Comparison of ENCODE assay signal across 8 cellular contexts in genomic region chr16:18759598-18760520, GRCh38. TPM values are rescaled to one million over a fixed set of nuclear protein-coding genes. Genes with fewer than 3 reads are reported as not detected.
DNase-seq lines count a peak whose midpoint lies in the region; ATAC-seq and TF ChIP-seq lines count a peak whose summit lies in the region.
"Not testable (repeated sequence)": the region's sequence is repeated elsewhere in the genome, so short reads cannot be mapped to it uniquely, and the experiment has no call there.

No MANE protein-coding gene starts in this region.

- H3K9ac ChIP-seq in NT2/D1 (ENCODE audit: insufficient read length, low read depth) = peak overlapping the region; percentile 42

- not testable (repeated sequence) for H3K4me3 Mint-ChIP-seq in CD4-positive, alpha-beta T cell

- H3K9me3 ChIP-seq in CD4-positive, alpha-beta T cell (ENCODE audit: control insufficient read depth, low read length); NT2/D1 (ENCODE audit: insufficient read depth, low read length); left lung: not testable (repeated sequence)

- not testable (repeated sequence) for H3K36me3 ChIP-seq in NT2/D1 (ENCODE audit: insufficient read depth, insufficient read length, low read length); left lung

- POLR2A ChIA-PET in CD4-positive, alpha-beta T cell (lab: Charles Lee) = not testable (repeated sequence)

- CTCF ChIA-PET in CD4-positive, alpha-beta T cell (lab: Charles Lee) = interaction anchor here (0.6 kb wide), 1 partner anchor 838 kb away, joined by 3 read pairs; no protein-coding TSS in a partner anchor

- H3K27ac ChIP-seq in CD4-positive, alpha-beta T cell (ENCODE audit: low read depth, low read length); left lung: not testable (repeated sequence)

- TF ChIP-seq CTCF in CD4-positive, alpha-beta T cell (IDR thresholded peaks at IDR 0.05) = peak; percentile 65
- peak; percentile 55 to 75 for TF ChIP-seq CTCF in left lung (IDR thresholded peaks at IDR 0.05)

- not testable (repeated sequence) for H3K4me3 ChIP-seq in NT2/D1 (ENCODE audit: insufficient read length, low read depth); left lung

- H3K36me3 Mint-ChIP-seq in CD4-positive, alpha-beta T cell (ENCODE audit: low read depth) = not testable (repeated sequence)

- H3K27me3 ChIP-seq in CD4-positive, alpha-beta T cell (ENCODE audit: control insufficient read depth, insufficient read depth, low read length); NT2/D1 (ENCODE audit: insufficient read depth, insufficient read length); left lung: not testable (repeated sequence)

- H3K27ac Mint-ChIP-seq in CD4-positive, alpha-beta T cell = not testable (repeated sequence)

- H3K4me1 ChIP-seq in NT2/D1 (ENCODE audit: insufficient read depth, insufficient read length); left lung: not testable (repeated sequence)

- peak; percentile 95 for ATAC-seq in CD4-positive, alpha-beta T cell (ENCODE audit: poor library complexity)
- ATAC-seq in GM19452 (IDR thresholded peaks at IDR 0.05; ENCODE audit: unreplicated experiment) (peak; percentile 52), HG03520 (IDR thresholded peaks at IDR 0.05; ENCODE audit: unreplicated experiment) (peak; percentile 60), left lung (peak; percentile 100)

- not testable (repeated sequence) for H3K27me3 Mint-ChIP-seq in CD4-positive, alpha-beta T cell

- peaks cover 16% of the 10 kb centered on the region for H3K4me1 Mint-ChIP-seq in CD4-positive, alpha-beta T cell (ENCODE audit: low read depth)

- intact Hi-C loops in CD4-positive, alpha-beta T cell (cut with DNase I, micrococcal nuclease) = loop anchor here in 1 of 2 experiments (5.0 to 10.0 kb wide), 2 partner anchors 835 to 1283 kb away; no protein-coding TSS in a partner anchor
- intact Hi-C loops in left lung (cut with DNase I) = not testable (repeated sequence)

- peak; percentile 17 to 51 (median 31) for DNase-seq in CD4-positive, alpha-beta T cell
- not testable (repeated sequence) for DNase-seq in NT2/D1 (ENCODE audit: low read depth, low spot score); left lung
- peak; percentile 9 to 20 for DNase-seq in activated CD8-positive, alpha-beta memory T cell treated with anti-CD3 and anti-CD28 coated beads for 4 hours (ENCODE audit: low read depth in 2 of 2)
- peak; percentile 16 for DNase-seq in dermis blood vessel endothelial cell
- DNase-seq in stimulated activated CD4-positive, alpha-beta T cell treated with anti-CD3 and anti-CD28 coated beads, Interleukin-2, amount 100 ng/mL, for 4 hours (ENCODE audit: low read depth) = peak; percentile 19

- H3K9me3 Mint-ChIP-seq in CD4-positive, alpha-beta T cell = not testable (repeated sequence)

RNA-seq across cellular contexts. Expression of gene RPS15A, which starts 30.3 kb away (rescaled TPM):
- total RNA-seq in CD4-positive, alpha-beta T cell = 1,000 to 10,000 TPM; 3,821 to 3,943 TPM
- total RNA-seq in dermis blood vessel endothelial cell (1,454 and 3,996 TPM in 2 replicates), left lung (1,000 to 10,000 TPM; 1,015 to 1,060 TPM)

RNA-seq across cellular contexts. Expression of gene ARL6IP1, which starts 41.5 kb away (rescaled TPM):
- total RNA-seq in CD4-positive, alpha-beta T cell = 100 to 1,000 TPM; 109 to 111 TPM
- 795 and 1,035 TPM in 2 replicates for total RNA-seq in dermis blood vessel endothelial cell
- 100 to 1,000 TPM in 1 of 2 donors, 10 to 100 TPM in 1; 97.6 to 115 TPM for total RNA-seq in left lung
